Comparison of ENCODE assay signal across 17 cellular contexts in genomic region chr13:98155475-98156111, GRCh38. TPM values are rescaled to one million over a fixed set of nuclear protein-coding genes. Genes with fewer than 3 reads are reported as not detected.
A peak's percentile ranks its signal among the peaks of the same experiment; 100 is the strongest.
DNase-seq lines count a peak whose midpoint lies in the region; ATAC-seq, FAIRE-seq and TF ChIP-seq lines count a peak whose summit lies in the region.
"Had no signal": no experiment of that assay in that cellular context is flagged by ENCODE, and none has a peak within 500 bp of the region (broad histone marks: within the 10 kb centered on the region; RNA-seq: fewer than 3 reads in every experiment).

No MANE protein-coding gene starts in this region.

- H3K27ac ChIP-seq in pancreas (no peak overlapping the region), Peyer's patch (no peak overlapping the region)
- H3K27ac ChIP-seq: parathyroid adenoma had no signal

- peaks cover 0 to 14% (median 0%) of the 10 kb centered on the region in 3 donors for H3K4me1 ChIP-seq in pancreas
- no peaks in the 10 kb centered on the region for H3K4me1 ChIP-seq in Peyer's patch
- H3K4me1 ChIP-seq: parathyroid adenoma had no signal

- peak in 3 of 4 donors; percentile 30 to 37 (median 32) for ATAC-seq in pancreas
- no peak for ATAC-seq in GM18868 (IDR thresholded peaks at IDR 0.05; ENCODE audit: unreplicated experiment)

- TF ChIP-seq CTCF in pancreas (IDR thresholded peaks at IDR 0.05) (no peak), Peyer's patch (IDR thresholded peaks at IDR 0.05) (no peak)

- H3K4me3 ChIP-seq in pancreas (no peak overlapping the region), Peyer's patch (no peak overlapping the region)

- no peak for FAIRE-seq in pancreas (lab: Jason Lieb, UNC)

- peaks cover 39% of the 10 kb centered on the region for H3K27me3 Mint-ChIP-seq in activated naive CD8-positive, alpha-beta T cell treated with anti-CD3 and anti-CD28 coated beads for 36 hours
- H3K27me3 Mint-ChIP-seq: brain had no signal

- H3K36me3 Mint-ChIP-seq in activated naive CD8-positive, alpha-beta T cell treated with anti-CD3 and anti-CD28 coated beads for 36 hours: no peaks in the 10 kb centered on the region

- WGBS in pancreas, 2 donors: 90 to 94% methylated on average over 5 of the region's 5 CpGs

- intact Hi-C loops in pancreas (cut with DNase I): no loop called here

- H3K9me3 Mint-ChIP-seq in activated naive CD8-positive, alpha-beta T cell treated with anti-CD3 and anti-CD28 coated beads for 36 hours: no peaks in the 10 kb centered on the region

- H3K4me1 Mint-ChIP-seq in activated naive CD8-positive, alpha-beta T cell treated with anti-CD3 and anti-CD28 coated beads for 36 hours: no peaks in the 10 kb centered on the region

- no peak overlapping the region for H3K27ac Mint-ChIP-seq in activated naive CD8-positive, alpha-beta T cell treated with anti-CD3 and anti-CD28 coated beads for 36 hours

- H3K9me3 ChIP-seq in pancreas (no peaks in the 10 kb centered on the region), Peyer's patch (no peaks in the 10 kb centered on the region)

- peak; percentile 82 for DNase-seq in EH (ENCODE audit: low read depth)
- DNase-seq in NCI-H69 (lab: John Stamatoyannopoulos, UW): peak; percentile 68
- peak; percentile 85 for DNase-seq in dermis blood vessel endothelial cell
- DNase-seq in pancreas: no peak
- DNase-seq in activated naive CD8-positive, alpha-beta T cell treated with anti-CD3 and anti-CD28 coated beads for 36 hours: no peak
- DNase-seq in NCI-H2029 (lab: John Stamatoyannopoulos, UW): no peak
- no peak for DNase-seq in Peyer's patch
- DNase-seq: DMS53; effector CD4-positive, alpha-beta T cell; NCI-H1105 treated with DMSO at 0.1 percent for 48 hours; NCI-H345; WERI-Rb-1 had no signal

- no peak overlapping the region for H3K4me3 Mint-ChIP-seq in activated naive CD8-positive, alpha-beta T cell treated with anti-CD3 and anti-CD28 coated beads for 36 hours
- H3K4me3 Mint-ChIP-seq: brain had no signal

- TF ChIP-seq POLR2A in Peyer's patch (IDR thresholded peaks at IDR 0.05): no peak

- H3K27me3 ChIP-seq in pancreas (no peaks in the 10 kb centered on the region), Peyer's patch (no peaks in the 10 kb centered on the region)

- H3K36me3 ChIP-seq in pancreas: no peaks in the 10 kb centered on the region
- no peaks in the 10 kb centered on the region for H3K36me3 ChIP-seq in Peyer's patch

RNA-seq across cellular contexts. Expression of gene FARP1, which starts 12.7 kb away (rescaled TPM):
- total RNA-seq in dermis blood vessel endothelial cell: 17.2 and 27.0 TPM in 2 replicates
- total RNA-seq in pancreas: 10 to 100 TPM; 49.9 to 95.1 (median 63.8) TPM
- polyA plus RNA-seq in pancreas: 10 to 100 TPM; 30.8 to 33.4 TPM
- total RNA-seq in activated naive CD8-positive, alpha-beta T cell treated with anti-CD3 and anti-CD28 coated beads for 36 hours: under 1 TPM; 0.21 to 0.48 TPM
- 10 to 100 TPM; 10.6 to 61.1 (median 14.9) TPM for total RNA-seq in Peyer's patch

RNA-seq across cellular contexts. Expression of gene RNF113B, which starts 21.5 kb away (rescaled TPM):
- total RNA-seq in dermis blood vessel endothelial cell: not detected in 2 replicates
- not detected for total RNA-seq in pancreas
- not detected for polyA plus RNA-seq in pancreas
- total RNA-seq in activated naive CD8-positive, alpha-beta T cell treated with anti-CD3 and anti-CD28 coated beads for 36 hours: not detected
- total RNA-seq in Peyer's patch: not detected
- total RNA-seq: activated CD8-positive, alpha-beta memory T cell treated with anti-CD3 and anti-CD28 coated beads for 36 hours had no signal
- polyA plus RNA-seq: BJ had no signal

Comparison
In these comparisons a context has a peak if more than half of its experiments do, and no peak if none do; other contexts are left out.
1. DNase-seq: peak in EH (single experiment), NCI-H69 (single experiment) and dermis blood vessel endothelial cell (single experiment); none in pancreas (0 of 6), activated naive CD8-positive, alpha-beta T cell treated with anti-CD3 and anti-CD28 coated beads for 36 hours (single experiment), NCI-H2029 (single experiment) and Peyer's patch (0 of 3).
2. RNA of gene FARP1, which starts 12.7 kb away (total RNA-seq): 49.9 to 95.1 TPM in pancreas, 10.6 to 61.1 TPM in Peyer's patch and 17.2 to 27.0 TPM in dermis blood vessel endothelial cell; 0.21 to 0.48 TPM in activated naive CD8-positive, alpha-beta T cell treated with anti-CD3 and anti-CD28 coated beads for 36 hours; every median in the first group is over 4 times any median in the second.